ENCODE assay signal across 26 cellular contexts in the genomic region with DNA sequence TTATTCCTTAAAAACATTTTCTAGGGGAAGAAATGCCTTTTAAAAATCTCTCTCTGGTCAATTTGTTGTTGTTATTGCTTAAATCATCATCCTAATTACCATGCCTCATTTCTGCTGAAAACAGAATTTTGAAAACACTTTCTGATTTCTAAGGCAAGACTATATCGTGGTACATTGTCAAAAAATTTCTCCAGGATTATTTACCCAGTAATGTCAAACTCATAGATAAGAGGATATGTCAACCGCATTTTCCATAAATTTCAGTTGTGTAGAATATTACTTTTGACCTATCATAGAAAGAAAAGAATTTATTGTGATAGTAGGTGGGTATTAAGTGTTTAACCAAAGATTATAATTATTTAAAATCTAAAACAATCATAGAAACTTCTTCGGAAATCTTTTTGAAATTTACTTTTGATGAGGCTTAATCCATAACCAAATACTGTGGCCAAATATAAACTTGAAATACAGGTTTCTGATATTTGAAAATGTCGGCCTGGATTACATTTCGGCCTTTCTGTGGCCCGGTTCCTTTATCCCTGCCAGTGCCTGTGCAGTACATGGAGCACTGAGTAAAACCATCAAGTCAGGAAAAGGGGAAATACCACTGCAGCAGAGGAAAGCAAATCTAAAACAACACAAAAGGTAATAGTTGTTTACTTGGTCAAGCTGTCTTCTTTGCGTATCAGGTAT.
"Had no signal": no experiment of that assay in that cellular context is flagged by ENCODE, and none has a peak within 500 bp of the region (broad histone marks: within the 10 kb centered on the region; RNA-seq: fewer than 3 reads in every experiment).

No MANE protein-coding gene starts in this region.

- H3K9me3 Mint-ChIP-seq: stimulated activated naive CD8-positive, alpha-beta T cell treated with anti-CD3 and anti-CD28 coated beads, Interleukin-15, Interleukin-2, amounts not matched to agents 100 ng/mL and 50 ng/mL, for 24 hours had no signal

- H3K27me3 Mint-ChIP-seq: naive B cell; stimulated activated memory B cell treated with anti-CD40 and anti-IgM and Interleukin-4, amounts not matched to agents 10 μg/mL and 1 μg/mL and 100 μg/mL, for 72 hours; stimulated activated naive CD8-positive, alpha-beta T cell treated with anti-CD3 and anti-CD28 coated beads, Interleukin-15, Interleukin-2, amounts not matched to agents 100 ng/mL and 50 ng/mL, for 24 hours had no signal

- H3K4me1 Mint-ChIP-seq: endodermal cell; naive B cell; stimulated activated memory B cell treated with anti-CD40 and anti-IgM and Interleukin-4, amounts not matched to agents 10 μg/mL and 1 μg/mL and 100 μg/mL, for 72 hours had no signal

- H3K4me3 Mint-ChIP-seq: endodermal cell; naive B cell; nephron; stimulated activated memory B cell treated with anti-CD40 and anti-IgM and Interleukin-4, amounts not matched to agents 10 μg/mL and 1 μg/mL and 100 μg/mL, for 72 hours; stimulated activated naive CD8-positive, alpha-beta T cell treated with anti-CD3 and anti-CD28 coated beads, Interleukin-15, Interleukin-2, amounts not matched to agents 100 ng/mL and 50 ng/mL, for 24 hours had no signal

- H3K27me3 ChIP-seq: hepatocyte, spleen, testis, tibial nerve, upper lobe of right lung, vagina had no signal

- H3K36me3 ChIP-seq: spleen, tibial nerve, upper lobe of right lung, vagina had no signal

- H3K27ac Mint-ChIP-seq: endodermal cell; nephron; stimulated activated memory B cell treated with anti-CD40 and anti-IgM and Interleukin-4, amounts not matched to agents 10 μg/mL and 1 μg/mL and 100 μg/mL, for 72 hours; stimulated activated naive CD8-positive, alpha-beta T cell treated with anti-CD3 and anti-CD28 coated beads, Interleukin-15, Interleukin-2, amounts not matched to agents 100 ng/mL and 50 ng/mL, for 24 hours had no signal

- H3K4me3 ChIP-seq: hepatocyte, lung, spleen, testis, tibial nerve, upper lobe of right lung, vagina had no signal

- DNase-seq: effector CD4-positive, alpha-beta T cell; endodermal cell; erythroblast; foreskin melanocyte; head of caudate nucleus; kidney; left cardiac atrium; left ventricle myocardium superior; mesendoderm; naive B cell; occipital lobe; spleen; stimulated activated CD4-positive, alpha-beta T cell treated with anti-CD3 and anti-CD28 coated beads, Interleukin-15, amount 100 ng/mL, for 24 hours; stimulated activated CD4-positive, alpha-beta T cell treated with anti-CD3 and anti-CD28 coated beads, Interleukin-1b, Interleukin-23, amount 100 ng/mL, for 48 hours; stimulated activated CD4-positive, alpha-beta T cell treated with anti-CD3 and anti-CD28 coated beads, Interleukin-4, amount 100 ng/mL, for 24 hours; testis; upper lobe of right lung had no signal

- H3K9me3 ChIP-seq: testis, upper lobe of right lung, vagina had no signal

- H3K4me1 ChIP-seq: parathyroid adenoma, testis, tibial nerve, upper lobe of right lung, vagina had no signal

- H3K27ac ChIP-seq: hepatocyte, parathyroid adenoma, testis, tibial nerve, upper lobe of right lung, vagina had no signal

- ATAC-seq: left cardiac atrium; left ventricle myocardium superior; sciatic nerve; stimulated activated memory B cell treated with anti-CD40 and anti-IgM and Interleukin-4, amounts not matched to agents 10 μg/mL and 1 μg/mL and 100 μg/mL, for 72 hours; upper lobe of right lung had no signal

- H3K36me3 Mint-ChIP-seq: naive B cell; stimulated activated memory B cell treated with anti-CD40 and anti-IgM and Interleukin-4, amounts not matched to agents 10 μg/mL and 1 μg/mL and 100 μg/mL, for 72 hours had no signal
